16 cellular contexts compared by ENCODE assay signal in genomic region chr4:87912164-87913004, GRCh38.
DNase-seq lines count a peak whose midpoint lies in the region; ATAC-seq, FAIRE-seq and TF ChIP-seq lines count a peak whose summit lies in the region.
"Had no signal": no experiment of that assay in that cellular context is flagged by ENCODE, and none has a peak within 500 bp of the region (broad histone marks: within the 10 kb centered on the region; RNA-seq: fewer than 3 reads in every experiment).

No MANE protein-coding gene starts in this region.

- peak overlapping the region; percentile 71 for H2AFZ ChIP-seq in OCI-LY3 (ENCODE audit: low read depth, low read length)

- no peak for TF ChIP-seq CTCF in OCI-LY3 (IDR thresholded peaks at IDR 0.05; ENCODE audit: low read depth, low read length)
- TF ChIP-seq CTCF in fibroblast of pulmonary artery (IDR thresholded peaks at IDR 0.05; ENCODE audit: low read length, missing control alignments): no peak
- no peak for TF ChIP-seq CTCF in neutrophil (IDR thresholded peaks at IDR 0.05)

- H3K36me3 ChIP-seq in OCI-LY3 (replicated peaks; ENCODE audit: low read depth, low read length) (no peaks in the 10 kb centered on the region), neutrophil (no peaks in the 10 kb centered on the region)
- H3K36me3 ChIP-seq: WERI-Rb-1 had no signal

- no peak for FAIRE-seq in GM12891 (lab: Jason Lieb, UNC)

- no peaks in the 10 kb centered on the region for H3K79me2 ChIP-seq in OCI-LY3 (ENCODE audit: low read length)

- ATAC-seq in GM21619 (IDR thresholded peaks at IDR 0.05; ENCODE audit: unreplicated experiment) (peak; percentile 62), GM21825 (IDR thresholded peaks at IDR 0.05; ENCODE audit: unreplicated experiment) (no peak)
- ATAC-seq: foreskin keratinocyte had no signal

- DNase-seq in fibroblast of pulmonary artery (ENCODE audit: low read depth) (peak; percentile 49), OCI-M2 (lab: John Stamatoyannopoulos, UW; ENCODE audit: unreplicated experiment) (no peak), GOT3 (lab: John Stamatoyannopoulos, UW) (no peak), GM12891 (ENCODE audit: insufficient read length, low spot score) (no peak)
- DNase-seq: activated naive CD4-positive, alpha-beta T cell; DMS79; effector CD8-positive, alpha-beta T cell; foreskin keratinocyte; NCI-H524; SHP77 treated with DMSO at 0.1 percent for 48 hours; stimulated activated CD4-positive, alpha-beta T cell treated with anti-CD3 and anti-CD28 coated beads, Interleukin-15, amount 100 ng/mL, for 24 hours; WERI-Rb-1 had no signal

- H3K9me3 ChIP-seq in OCI-LY3 (ENCODE audit: insufficient read depth, low read length): no peaks in the 10 kb centered on the region
- H3K9me3 ChIP-seq in neutrophil: no peaks in the 10 kb centered on the region

- H3K4me1 ChIP-seq in OCI-LY3 (ENCODE audit: low read length) (peaks cover 23% of the 10 kb centered on the region), neutrophil (ENCODE audit: control insufficient read depth in 1 of 2, insufficient read depth in 1 of 2, low read depth in 1 of 2, low read length in 1 of 2) (peaks cover 11 to 13% of the 10 kb centered on the region in 2 experiments)
- H3K4me1 ChIP-seq: foreskin keratinocyte had no signal

- H3K27ac ChIP-seq in OCI-LY3 (ENCODE audit: low read length): no peak overlapping the region
- H3K27ac ChIP-seq in neutrophil: peak overlapping the region; percentile 13
- H3K27ac ChIP-seq: foreskin keratinocyte, WERI-Rb-1 had no signal

- H3K4me3 ChIP-seq in OCI-LY3 (ENCODE audit: low read length) (0 out of 2 replicates have a peak overlapping the region, but pooled peaks have one; percentile 6), fibroblast of pulmonary artery (replicated peaks; ENCODE audit: low read depth, low read length) (no peak overlapping the region), neutrophil (ENCODE audit: low read depth in 1 of 2, low read length in 1 of 2) (peak overlapping the region in 1 of 2 experiments; percentile 7)

- TF ChIP-seq POLR2A in GM12891 (IDR thresholded peaks at IDR 0.05; ENCODE audit: low read depth, low read length): no peak

- no peak overlapping the region for H3K9ac ChIP-seq in OCI-LY3 (ENCODE audit: low read length)

- H3K27me3 ChIP-seq in OCI-LY3 (ENCODE audit: low read depth, low read length) (no peaks in the 10 kb centered on the region), neutrophil (no peaks in the 10 kb centered on the region)
- H3K27me3 ChIP-seq: foreskin keratinocyte had no signal

- peak overlapping the region; percentile 42 for H3K4me2 ChIP-seq in OCI-LY3 (ENCODE audit: low read length)

- H4K20me1 ChIP-seq in OCI-LY3 (ENCODE audit: insufficient read depth, low read length): no peaks in the 10 kb centered on the region

TF ChIP-seq in GM12891, 5 proteins besides CTCF, POLR2A, EP300 and RAD21:
- TF ChIP-seq POU2F2 (IDR thresholded peaks at IDR 0.05; ENCODE audit: low read depth, low read length) (no peak), TAF1 (IDR thresholded peaks at IDR 0.05; ENCODE audit: low read depth, low read length) (no peak), POLR2AphosphoS5 (IDR thresholded peaks at IDR 0.05; ENCODE audit: low read depth, low read length) (no peak)
